In the genomic region with DNA sequence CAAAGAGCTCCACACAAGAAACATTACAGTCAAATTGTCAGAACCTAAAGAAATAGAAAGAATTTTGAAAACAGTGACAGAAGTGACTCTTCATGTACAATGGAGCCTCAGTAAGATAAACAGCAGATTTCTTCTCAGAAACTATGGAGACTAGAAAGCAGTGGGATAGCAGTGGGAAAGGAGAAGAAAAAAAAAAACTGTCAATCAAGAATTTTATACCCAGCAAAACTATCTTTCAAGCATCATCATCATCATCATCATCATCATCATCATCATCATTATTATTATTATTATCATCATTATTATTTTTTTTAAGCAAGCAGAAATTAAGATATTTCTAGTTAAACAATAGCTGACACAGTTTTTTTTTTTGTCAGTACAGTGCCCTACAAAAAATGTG, we compare ENCODE assay signal across 9 cellular contexts. TPM values are rescaled to one million over a fixed set of nuclear protein-coding genes. Genes with fewer than 3 reads are reported as not detected.
DNase-seq lines count a peak whose midpoint lies in the region.
"Had no signal": no experiment of that assay in that cellular context is flagged by ENCODE, and none has a peak within 500 bp of the region (broad histone marks: within the 10 kb centered on the region; RNA-seq: fewer than 3 reads in every experiment).

No MANE protein-coding gene starts in this region.

- DNase-seq in NCI-H1436 (lab: John Stamatoyannopoulos, UW) (peak; percentile 56), NCI-H1436 treated with DMSO at 0.1 percent for 48 hours (lab: John Stamatoyannopoulos, UW) (no peak), NAMALWA (ENCODE audit: low spot score) (peak; percentile 39), SKM-1 treated with dmso at 0.1 percent for 144 hours (lab: John Stamatoyannopoulos, UW; ENCODE audit: unreplicated experiment) (peak; percentile 25), lung microvascular endothelial cell (ENCODE audit: low read depth in 2 of 2) (peak; percentile 32 to 35), SW 1271 (lab: John Stamatoyannopoulos, UW) (no peak), Ammon's horn (ENCODE audit: low spot score) (no peak), HuH-7.5 (ENCODE audit: low spot score) (no peak)
- DNase-seq: activated B cell treated with CpG ODN at 0.5 μM for 24 hours had no signal

RNA-seq across cellular contexts. Expression of a gene that starts 24.2 kb away (rescaled TPM):
- 69.7 and 72.8 TPM in 2 replicates for total RNA-seq in lung microvascular endothelial cell

RNA-seq across cellular contexts. Expression of a gene that starts 24.9 kb away (rescaled TPM):
- 27.7 and 34.3 TPM in 2 replicates for total RNA-seq in lung microvascular endothelial cell

Comparison
In these comparisons a context has a peak if more than half of its experiments do, and no peak if none do; other contexts are left out.
1. DNase-seq: peak in NCI-H1436 (single experiment), NAMALWA (single experiment), SKM-1 treated with dmso at 0.1 percent for 144 hours (single experiment) and lung microvascular endothelial cell (2 of 2); none in NCI-H1436 treated with DMSO at 0.1 percent for 48 hours (single experiment), SW 1271 (0 of 2), Ammon's horn (single experiment) and HuH-7.5 (single experiment).